In genomic region chr10:51699475-51700227, GRCh38 we compare ENCODE assay signal across 8 cellular contexts. TPM values are rescaled to one million over a fixed set of nuclear protein-coding genes. Genes with fewer than 3 reads are reported as not detected.
DNase-seq lines count a peak whose midpoint lies in the region; ATAC-seq, FAIRE-seq and TF ChIP-seq lines count a peak whose summit lies in the region.

CSTF2T (minus strand) TSS chr10:51699595; CDS start chr10:51699549, 46 bp downstream.

- H3K79me2 ChIP-seq in H1 (ENCODE audit: control insufficient read depth in 1 of 2, insufficient read depth in 2 of 2, low read length in 2 of 2) = peaks cover 15 to 38% of the 10 kb centered on the region in 2 experiments

- H3K4me2 ChIP-seq in H1 (ENCODE audit: insufficient read depth in 1 of 2, low read depth in 2 of 2, low read length in 2 of 2) = peak within 1 kb of the TSS; percentile 86 to 93
- H3K4me2 ChIP-seq in mesenchymal stem cell (ENCODE audit: low read length, poor library complexity, severe bottlenecking) = peak within 1 kb of the TSS; percentile 92

- peak in 1 of 2 experiments; percentile 16; a peak in 1 of 4 replicates for TF ChIP-seq RAD21 in H1 (IDR thresholded peaks at IDR 0.05 in 1 of 2, conservative IDR thresholded peaks at IDR 0.05 in 1 of 2; ENCODE audit: low read depth in 2 of 2, low read length in 2 of 2)

- no peak within 1 kb of the TSS for H3K14ac ChIP-seq in H1 (ENCODE audit: insufficient read length)
- H3K14ac ChIP-seq in mesenchymal stem cell (ENCODE audit: low read length in 2 of 2) = peak within 1 kb of the TSS in 1 of 2 experiments; percentile 83

- H3K23ac ChIP-seq in H1 (ENCODE audit: insufficient read length) (no peak within 1 kb of the TSS), mesenchymal stem cell (ENCODE audit: low read length in 2 of 2) (peak within 1 kb of the TSS in 1 of 2 experiments; percentile 79)

- H2BK15ac ChIP-seq in H1 (ENCODE audit: low read length) (peak within 1 kb of the TSS; percentile 77; the same call in 1 of the 2 replicates), mesenchymal stem cell (ENCODE audit: low read depth, poor library complexity, severe bottlenecking) (no peak within 1 kb of the TSS)

- H4K91ac ChIP-seq in H1 (replicated peaks; ENCODE audit: insufficient read length, low read length) (peak within 1 kb of the TSS; percentile 87), mesenchymal stem cell (ENCODE audit: low read length) (peak within 1 kb of the TSS; percentile 95)

- peak in 1 of 2 experiments; percentile 6; a peak in 1 of 3 replicates for TF ChIP-seq EP300 in H1 (IDR thresholded peaks at IDR 0.05; ENCODE audit: borderline replicate concordance in 1 of 2, low read depth in 2 of 2, low read length in 2 of 2)

- peaks cover 2 to 13% (median 8%) of the 10 kb centered on the region in 4 experiments; a peak in 6 of 7 replicates for H3K4me1 ChIP-seq in H1 (replicated peaks in 1 of 4; ENCODE audit: control insufficient read depth in 3 of 4, insufficient read depth in 4 of 4, low read length in 3 of 4)
- peaks cover 15% of the 10 kb centered on the region for H3K4me1 ChIP-seq in mesenchymal stem cell (ENCODE audit: control insufficient read depth, insufficient read depth, low read depth, low read length)

- peaks cover 2% of the 10 kb centered on the region in 2 experiments for H4K20me1 ChIP-seq in H1 (replicated peaks in 1 of 2; ENCODE audit: control insufficient read depth in 1 of 2, insufficient read depth in 2 of 2, low read length in 2 of 2)

- H3K27me3 ChIP-seq in H1 (replicated peaks in 1 of 4; ENCODE audit: control insufficient read depth in 3 of 4, extremely low read depth in 1 of 4, insufficient read depth in 3 of 4, low read length in 3 of 4) (no peaks in the 10 kb centered on the region), mesenchymal stem cell (ENCODE audit: control insufficient read depth in 1 of 2, insufficient read depth in 1 of 2, low read length in 2 of 2) (no peaks in the 10 kb centered on the region)

- H3K56ac ChIP-seq in H1 (replicated peaks; ENCODE audit: insufficient read length, low read depth, low read length) = peak within 1 kb of the TSS; percentile 73

- H3K4me3 ChIP-seq in H1 (ENCODE audit: extremely low read depth in 1 of 4, insufficient read depth in 2 of 4, low read depth in 3 of 4, low read length in 4 of 4) (peak within 1 kb of the TSS; percentile 83 to 97 (median 93)), mesenchymal stem cell (ENCODE audit: insufficient read depth in 1 of 2, low read depth in 1 of 2, low read length in 2 of 2) (peak within 1 kb of the TSS; percentile 74 to 99)

- FAIRE-seq in H1 (lab: Jason Lieb, UNC) = peak; percentile 96

- H3K18ac ChIP-seq in H1 (ENCODE audit: extremely low read depth, low read length) (peak within 1 kb of the TSS; percentile 96), mesenchymal stem cell (ENCODE audit: low read depth in 1 of 2, low read length in 2 of 2) (peak within 1 kb of the TSS; percentile 93 to 99)

- H2BK5ac ChIP-seq in H1 (ENCODE audit: low read depth, low read length) (peak within 1 kb of the TSS; percentile 100), mesenchymal stem cell (ENCODE audit: low read depth, low read length, poor library complexity, severe bottlenecking) (peak within 1 kb of the TSS; percentile 94)

- no peak for TF ChIP-seq CTCF in H1 (IDR thresholded peaks at IDR 0.05; ENCODE audit: control extremely low read depth in 1 of 3, insufficient read depth in 1 of 3, low read depth in 1 of 3, low read length in 3 of 3)

- TF ChIP-seq POLR2A in H1 (IDR thresholded peaks at IDR 0.05; ENCODE audit: control extremely low read depth in 1 of 2, low read depth in 2 of 2, low read length in 2 of 2) = peak; percentile 35 to 82

- H3K4ac ChIP-seq in H1 (replicated peaks; ENCODE audit: insufficient read length, low read depth, low read length) (peak within 1 kb of the TSS; percentile 60), mesenchymal stem cell (ENCODE audit: low read depth in 1 of 2, low read length in 2 of 2) (peak within 1 kb of the TSS in 1 of 2 experiments; percentile 89)

- CTCF ChIA-PET in H1 (lab: Charles Lee; ENCODE audit: partially characterized antibody) = interaction anchor here (0.9 to 1.3 kb wide), 3 partner anchors 14 to 304 kb away, joined by 3 to 4 read pairs (median 3); no protein-coding TSS in a partner anchor

- peak; percentile 93 for ATAC-seq in GM21360 (IDR thresholded peaks at IDR 0.05; ENCODE audit: unreplicated experiment)

- H3K9me3 ChIP-seq in H1 (ENCODE audit: insufficient read depth in 2 of 2, low read depth in 1 of 2, low read length in 1 of 2) (no peaks in the 10 kb centered on the region), mesenchymal stem cell (ENCODE audit: control insufficient read depth, low read length) (no peaks in the 10 kb centered on the region)

- H3K36me3 ChIP-seq in H1 (ENCODE audit: control insufficient read depth in 2 of 4, insufficient read depth in 4 of 4, low read length in 3 of 4) (peaks cover 0 to 13% (median 0%) of the 10 kb centered on the region in 4 experiments; a peak in 1 of 8 replicates), mesenchymal stem cell (ENCODE audit: control insufficient read depth in 1 of 2, insufficient read depth in 2 of 2, low read depth in 1 of 2, low read length in 2 of 2) (peaks cover 4 to 24% of the 10 kb centered on the region in 2 experiments)

- H4K5ac ChIP-seq in H1 (ENCODE audit: insufficient read length, low read depth, low read length) = peak within 1 kb of the TSS; percentile 97

- peak within 1 kb of the TSS; percentile 100 for H2AFZ ChIP-seq in H1 (ENCODE audit: low read length)
- H2AFZ ChIP-seq in mesenchymal stem cell (ENCODE audit: low read depth, low read length) = peak within 1 kb of the TSS; percentile 93

- peak within 1 kb of the TSS; percentile 100 for H3K27ac ChIP-seq in H1 (ENCODE audit: low read depth, low read length)
- peak within 1 kb of the TSS; percentile 98 for H3K27ac ChIP-seq in mesenchymal stem cell (ENCODE audit: low read length, poor library complexity, severe bottlenecking)

- H4K8ac ChIP-seq in H1 (ENCODE audit: extremely low read depth, insufficient read depth, low read length) (peak within 1 kb of the TSS; percentile 100), mesenchymal stem cell (ENCODE audit: low read length) (peak within 1 kb of the TSS; percentile 99)

- H3K9ac ChIP-seq in H1 (replicated peaks in 1 of 4; ENCODE audit: extremely low read depth in 1 of 4, low read depth in 3 of 4, low read length in 3 of 4) = peak within 1 kb of the TSS; percentile 81 to 99 (median 98)
- peak within 1 kb of the TSS; percentile 92 for H3K9ac ChIP-seq in mesenchymal stem cell (ENCODE audit: low read length)

- peak within 1 kb of the TSS; percentile 10; the same call in 1 of the 2 replicates for H2BK20ac ChIP-seq in H1 (ENCODE audit: low read length)

- POLR2A ChIA-PET in H1 (lab: Charles Lee; ENCODE audit: partially characterized antibody) = interaction anchor here (0.9 to 1.5 kb wide), 4 partner anchors 10 to 19 kb away, joined by 3 read pairs; no protein-coding TSS in a partner anchor

- peak within 1 kb of the TSS; percentile 96 for H2BK12ac ChIP-seq in H1 (ENCODE audit: low read depth, low read length)
- H2BK12ac ChIP-seq in mesenchymal stem cell (ENCODE audit: low read length in 2 of 2) = peak within 1 kb of the TSS in 1 of 2 experiments; percentile 15

- H3K23me2 ChIP-seq in H1 (ENCODE audit: low read depth, low read length) = peaks cover 5% of the 10 kb centered on the region

- H2BK120ac ChIP-seq in H1 (replicated peaks; ENCODE audit: low read depth, low read length) = peak within 1 kb of the TSS; percentile 34
- H2BK120ac ChIP-seq in mesenchymal stem cell (ENCODE audit: low read depth, low read length) = peak within 1 kb of the TSS; percentile 93

- peak; percentile 68 for DNase-seq in CMK (ENCODE audit: low read depth)
- peak; percentile 83 for DNase-seq in HT1080 (ENCODE audit: low read depth)
- peak; percentile 89 for DNase-seq in NOMO-1 treated with DMSO at 0.1 percent for 48 hours (lab: John Stamatoyannopoulos, UW; ENCODE audit: unreplicated experiment)
- DNase-seq in activated CD8-positive, alpha-beta memory T cell treated with anti-CD3 and anti-CD28 coated beads for 48 hours (ENCODE audit: low read depth in 2 of 3, low spot score in 2 of 3) = peak; percentile 59 to 85 (median 75)
- peak; percentile 70 to 87 for DNase-seq in H1 (ENCODE audit: low read depth in 1 of 2, low spot score in 2 of 2)
- DNase-seq in mesenchymal stem cell = peak; percentile 95
- DNase-seq in stimulated activated CD8-positive, alpha-beta memory T cell treated with anti-CD3 and anti-CD28 coated beads, Interleukin-12 subunit alpha, Interleukin-12 subunit beta, amount 100 ng/mL, for 4 hours (ENCODE audit: low read depth) = peak; percentile 84

- H2AK5ac ChIP-seq in H1 (ENCODE audit: low read depth, low read length) = no peak within 1 kb of the TSS; the same call in 1 of the 2 replicates
- H2AK5ac ChIP-seq in mesenchymal stem cell (ENCODE audit: low read length, severe bottlenecking) = no peak within 1 kb of the TSS

- 1% methylated on average over 45 of the region's 45 CpGs; no CpG with 5 or more reads in 1 of the 2 experiments for WGBS in H1 (ENCODE audit: extremely low coverage in 1 of 2, insufficient coverage in 1 of 2, insufficient read length in 1 of 2, insufficient replicate concordance in 2 of 2, low coverage in 1 of 2, low lambda C conversion rate in 2 of 2, missing lambda C conversion rate in 1 of 2), 2 experiments
- WGBS in mesenchymal stem cell = under 1% methylated on average over 37 of the region's 45 CpGs

- peaks cover 10% of the 10 kb centered on the region for H3K79me1 ChIP-seq in H1 (ENCODE audit: low read depth, low read length)
- peaks cover 12% of the 10 kb centered on the region for H3K79me1 ChIP-seq in mesenchymal stem cell (replicated peaks; ENCODE audit: low read length, poor library complexity, severe bottlenecking)

RNA-seq across cellular contexts. Expression of gene CSTF2T, which starts in this region (rescaled TPM):
- 29.9 and 31.1 TPM in 2 replicates for total RNA-seq in HT1080 (2014; rRNA removed; shearing (Covaris generic))
- 20.7 and 21.1 TPM in 2 replicates for polyA plus RNA-seq in HT1080 (2015; cell fraction: cytosol; rRNA removed)
- 38.5 and 44.5 TPM in 2 replicates for polyA plus RNA-seq in HT1080 (2015; cell fraction: nucleus; rRNA removed)
- total RNA-seq in H1 (2021; fragmentation: NEBNext Ultra II Directional; extraction: Animal tissue kit (Norgen Biotek cat#: 25700)) = 32.1 and 32.4 TPM in 2 replicates
- polyA plus RNA-seq in H1 (2011; rRNA removed) = 9.4 and 10.0 TPM in 2 replicates
- polyA plus RNA-seq in H1 (2011; cell fraction: cytosol; rRNA removed) = 13.7 TPM
- polyA plus RNA-seq in H1 (2011; cell fraction: nucleus; rRNA removed) = 11.8 TPM
- 21.9 to 26.2 TPM (median 25.0 TPM) in 4 replicates for polyA plus RNA-seq in H1 (2012, experiment 1 of 2)
- polyA plus RNA-seq in H1 (2012, experiment 2 of 2) = 4.5 TPM
- 17.0 TPM for polyA plus RNA-seq in H1 (2013, experiment 1 of 2)
- polyA plus RNA-seq in H1 (2013, experiment 2 of 2) = 16.5 TPM
- 21.5 and 23.7 TPM in 2 replicates for polyA minus RNA-seq in H1 (2011; rRNA and poly(A)+ RNA removed)
- 8.5 TPM for polyA minus RNA-seq in H1 (2011; cell fraction: cytosol; rRNA and poly(A)+ RNA removed)
- polyA minus RNA-seq in H1 (2011; cell fraction: nucleus; rRNA and poly(A)+ RNA removed) = 20.4 TPM
- 7.5 TPM for polyA plus RNA-seq in mesenchymal stem cell (2013, experiment 1 of 2)
- 7.7 TPM for polyA plus RNA-seq in mesenchymal stem cell (2013, experiment 2 of 2)

Comparison
In these comparisons a context has a peak if more than half of its experiments do, and no peak if none do; other contexts are left out.
1. Peak in every context shown above with its lines: DNase-seq, ATAC-seq, H3K4me3 ChIP-seq and H3K27ac ChIP-seq.